28 cellular contexts compared by ENCODE assay signal in genomic region chr6:20232188-20232587, GRCh38.
"Had no signal": no experiment of that assay in that cellular context is flagged by ENCODE, and none has a peak within 500 bp of the region (broad histone marks: within the 10 kb centered on the region; RNA-seq: fewer than 3 reads in every experiment).

No MANE protein-coding gene starts in this region.

- H3K27me3 ChIP-seq: neutrophil, sigmoid colon, stomach, thyroid gland, tibial nerve, upper lobe of left lung, vagina had no signal

- H2AFZ ChIP-seq: parathyroid adenoma had no signal

- H3K27ac ChIP-seq: neutrophil, ovary, parathyroid adenoma, psoas muscle, sigmoid colon, thoracic aorta, thyroid gland, tibial nerve, upper lobe of left lung, vagina had no signal

- H3K4me3 ChIP-seq: ovary, psoas muscle, sigmoid colon, stomach, thoracic aorta, thyroid gland, tibial nerve, upper lobe of left lung, vagina had no signal

- H3K9me3 ChIP-seq: neutrophil, ovary, psoas muscle, sigmoid colon, stomach, thoracic aorta, thyroid gland, tibial nerve, upper lobe of left lung, vagina had no signal

- H3K36me3 ChIP-seq: neutrophil, ovary, sigmoid colon, stomach, thoracic aorta, thyroid gland, tibial nerve, upper lobe of left lung, vagina had no signal

- DNase-seq: naive B cell; naive thymus-derived CD8-positive, alpha-beta T cell; nephron progenitor cell; occipital lobe; ovary; posterior cingulate gyrus; psoas muscle; sigmoid colon; small intestine; stimulated activated CD4-positive, alpha-beta T cell treated with anti-CD3 and anti-CD28 coated beads, Interleukin-15, amount 100 ng/mL, for 24 hours; stimulated activated CD4-positive, alpha-beta T cell treated with anti-CD3 and anti-CD28 coated beads, Interleukin-2, amount 100 ng/mL, for 24 hours; stimulated activated CD4-positive, alpha-beta T cell treated with anti-CD3 and anti-CD28 coated beads, Interleukin-2, amount 100 ng/mL, for 48 hours; stimulated activated CD4-positive, alpha-beta T cell treated with anti-CD3 and anti-CD28 coated beads, Interleukin-4, amount 100 ng/mL, for 24 hours; stimulated activated naive B cell treated with anti-CD40 and anti-IgM and Interleukin-4, amounts not matched to agents 10 μg/mL and 1 μg/mL and 100 μg/mL, for 72 hours; stimulated activated naive CD4-positive, alpha-beta T cell treated with Interleukin-2 at 50 U/mL for 16 hours; stomach; thyroid gland; trophoblast cell had no signal

- H3K79me2 ChIP-seq: parathyroid adenoma had no signal

- H3K4me1 ChIP-seq: parathyroid adenoma, psoas muscle, sigmoid colon, thyroid gland, upper lobe of left lung, vagina had no signal

- ATAC-seq: naive thymus-derived CD8-positive, alpha-beta T cell; natural killer cell treated with Interleukin-12 subunit alpha and Interleukin-12 subunit beta and Interleukin-15 and Interleukin-18, amount 100 ng/mL, for 72 hours; psoas muscle; right cardiac atrium; stimulated activated effector memory CD8-positive, alpha-beta T cell treated with anti-CD3 and anti-CD28 coated beads, Interleukin-12 subunit alpha, Interleukin-12 subunit beta, amount 100 ng/mL, for 72 hours; stimulated activated naive B cell treated with anti-CD40 and anti-IgM and Interleukin-4, amounts not matched to agents 10 μg/mL and 1 μg/mL and 100 μg/mL, for 72 hours had no signal

- FAIRE-seq: small intestine, urothelium cell line had no signal

- H3K9ac ChIP-seq: parathyroid adenoma had no signal
